ENCODE assay signal across 23 cellular contexts in genomic region chr17:34312080-34312479, GRCh38. TPM values are rescaled to one million over a fixed set of nuclear protein-coding genes. Genes with fewer than 3 reads are reported as not detected.
DNase-seq lines count a peak whose midpoint lies in the region; ATAC-seq and TF ChIP-seq lines count a peak whose summit lies in the region.
"Had no signal": no experiment of that assay in that cellular context is flagged by ENCODE, and none has a peak within 500 bp of the region (broad histone marks: within the 10 kb centered on the region; RNA-seq: fewer than 3 reads in every experiment).

No MANE protein-coding gene starts in this region.

- H3K27me3 ChIP-seq in esophagus (ENCODE audit: control insufficient read depth in 1 of 2, insufficient read depth in 2 of 2, low read length in 2 of 2) (no peaks in the 10 kb centered on the region), stomach smooth muscle (ENCODE audit: control insufficient read depth in 1 of 2, insufficient read depth in 2 of 2, low read length in 2 of 2) (no peaks in the 10 kb centered on the region), WERI-Rb-1 (ENCODE audit: insufficient read depth, low read depth, severe bottlenecking) (peaks cover 79% of the 10 kb centered on the region)
- H3K27me3 ChIP-seq: breast epithelium had no signal

- DNase-seq in HCEC 1CT: peak; percentile 95
- DNase-seq in hepatic stellate cell (ENCODE audit: low spot score): peak; percentile 24
- no peak for DNase-seq in NCI-H187 treated with DMSO at 0.1 percent for 48 hours (lab: John Stamatoyannopoulos, UW)
- no peak for DNase-seq in activated T-cell treated with anti-CD3 and anti-CD28 coated beads for 4 hours
- DNase-seq in WERI-Rb-1: no peak
- DNase-seq: activated CD4-positive, CD25-positive, alpha-beta regulatory T cell; activated CD8-positive, alpha-beta memory T cell treated with anti-CD3 and anti-CD28 coated beads, Interleukin-2, amount 50 U/mL, for 4 hours; activated naive CD4-positive, alpha-beta T cell treated with anti-CD3 and anti-CD28 coated beads for 36 hours; C1 segment of cervical spinal cord; DMS53; effector memory CD8-positive, alpha-beta T cell; hippocampal formation; natural killer cell; NCI-H1436 treated with DMSO at 0.1 percent for 48 hours; NCI-H524; PC-9; stimulated activated naive CD8-positive, alpha-beta T cell treated with anti-CD3 and anti-CD28 coated beads, Interleukin-15, Interleukin-2, amounts not matched to agents 100 U/mL and 50 U/mL, for 24 hours had no signal

- H3K4me1 ChIP-seq in esophagus (ENCODE audit: control insufficient read depth in 2 of 2, insufficient read depth in 2 of 2, low read length in 1 of 2) (no peaks in the 10 kb centered on the region), stomach smooth muscle (ENCODE audit: control insufficient read depth, insufficient read depth, low read length) (peaks cover 7% of the 10 kb centered on the region)

- H3K36me3 ChIP-seq in esophagus (ENCODE audit: control insufficient read depth in 2 of 2, insufficient read depth in 2 of 2, low read length in 1 of 2) (no peaks in the 10 kb centered on the region), stomach smooth muscle (ENCODE audit: control insufficient read depth in 2 of 2, insufficient read depth in 2 of 2, low read length in 2 of 2) (no peaks in the 10 kb centered on the region), WERI-Rb-1 (no peaks in the 10 kb centered on the region)
- H3K36me3 ChIP-seq: breast epithelium had no signal

- no peaks in the 10 kb centered on the region for H3K9me3 ChIP-seq in esophagus (ENCODE audit: control insufficient read depth in 2 of 2, insufficient read depth in 1 of 2, low read depth in 1 of 2, low read length in 1 of 2)
- no peaks in the 10 kb centered on the region for H3K9me3 ChIP-seq in stomach smooth muscle (ENCODE audit: control insufficient read depth in 2 of 2, low read length in 2 of 2)
- H3K9me3 ChIP-seq in WERI-Rb-1 (ENCODE audit: severe bottlenecking): no peaks in the 10 kb centered on the region
- H3K9me3 ChIP-seq: breast epithelium had no signal

- peak overlapping the region; percentile 1 to 31 for H3K27ac ChIP-seq in esophagus (ENCODE audit: low read depth in 2 of 2, low read length in 1 of 2)
- H3K27ac ChIP-seq in stomach smooth muscle (ENCODE audit: low read length): peak overlapping the region; percentile 50
- H3K27ac ChIP-seq in WERI-Rb-1: no peak overlapping the region
- H3K27ac ChIP-seq: PC-9 had no signal

- no peak for ATAC-seq in GM19467 (IDR thresholded peaks at IDR 0.05; ENCODE audit: unreplicated experiment)
- ATAC-seq: effector memory CD8-positive, alpha-beta T cell; left lobe of liver; natural killer cell; stimulated activated naive CD8-positive, alpha-beta T cell treated with anti-CD3 and anti-CD28 coated beads, Interleukin-15, Interleukin-2, amounts not matched to agents 100 U/mL and 50 U/mL, for 24 hours had no signal

- no peak overlapping the region for H3K9ac ChIP-seq in stomach smooth muscle (ENCODE audit: low read length in 2 of 2)

- TF ChIP-seq CTCF in WERI-Rb-1 (IDR thresholded peaks at IDR 0.05; ENCODE audit: low read depth, low read length): no peak

- no peak overlapping the region for H3K4me3 ChIP-seq in esophagus (ENCODE audit: low read depth in 1 of 2, low read length in 2 of 2)
- H3K4me3 ChIP-seq in stomach smooth muscle (ENCODE audit: low read length in 2 of 2): no peak overlapping the region
- H3K4me3 ChIP-seq in WERI-Rb-1 (ENCODE audit: low read depth, low read length): no peak overlapping the region
- H3K4me3 ChIP-seq: breast epithelium, PC-9, skin epidermis had no signal

- WGBS in esophagus, 2 donors: 37 to 42% methylated on average over 5 of the region's 5 CpGs

RNA-seq across cellular contexts. Expression of gene CCL8, which starts 7.2 kb away (rescaled TPM):
- under 1 TPM in 1 of 2 donors, not detected in 1; 0.08 TPM for polyA plus RNA-seq in esophagus

RNA-seq across cellular contexts. Expression of gene CCL11, which starts 26.5 kb away (rescaled TPM):
- polyA plus RNA-seq in esophagus: under 1 TPM; 0.29 to 0.99 TPM

RNA-seq across cellular contexts. Expression of gene CCL7, which starts 42.1 kb away (rescaled TPM):
- polyA plus RNA-seq in esophagus: not detected

RNA-seq across cellular contexts. Expression of gene CCL13, which starts 44.2 kb away (rescaled TPM):
- under 1 TPM; 0.24 to 0.53 TPM for polyA plus RNA-seq in esophagus

RNA-seq across cellular contexts. Expression of gene CCL1, which starts 51.0 kb away (rescaled TPM):
- polyA plus RNA-seq in esophagus: not detected

Comparison
In these comparisons a context has a peak if more than half of its experiments do, and no peak if none do; other contexts are left out.
1. DNase-seq: peak in HCEC 1CT (single experiment) and hepatic stellate cell (single experiment); none in NCI-H187 treated with DMSO at 0.1 percent for 48 hours (single experiment), activated T-cell treated with anti-CD3 and anti-CD28 coated beads for 4 hours (single experiment) and WERI-Rb-1 (single experiment).